Comparison of ENCODE assay signal across 1 cellular context in the genomic region with DNA sequence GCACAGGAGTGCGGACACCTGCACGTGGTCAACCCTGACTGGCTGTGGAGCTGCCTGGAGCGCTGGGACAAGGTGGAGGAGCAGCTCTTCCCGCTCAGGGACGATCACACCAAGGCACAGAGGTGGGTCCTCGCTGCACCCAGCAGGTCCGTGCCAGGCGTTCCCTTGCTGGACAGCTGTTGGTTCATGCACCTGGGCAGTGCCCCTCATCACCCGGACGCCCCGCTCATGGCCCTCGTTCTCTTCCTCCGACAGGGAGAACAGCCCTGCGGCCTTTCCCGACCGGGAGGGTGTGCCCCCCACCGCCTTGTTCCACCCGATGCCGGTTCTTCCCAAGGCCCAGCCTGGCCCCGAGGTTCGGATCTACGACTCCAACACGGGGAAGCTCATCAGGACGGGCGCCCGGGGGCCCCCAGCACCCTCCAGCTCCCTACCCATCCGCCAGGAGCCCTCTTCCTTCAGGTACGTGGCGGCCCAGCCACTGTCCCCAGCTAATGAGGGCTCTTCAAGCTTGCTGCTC.
TF ChIP-seq lines count a peak whose summit lies in the region.

No MANE protein-coding gene starts in this region.

TF ChIP-seq in IMR-90, 13 proteins besides CTCF, POLR2A, EP300 and RAD21 (continued from another document):
- TF ChIP-seq ELK1 (IDR thresholded peaks at IDR 0.05; ENCODE audit: borderline replicate concordance, low read depth, low read length), result no peak
- no peak for TF ChIP-seq BHLHE40 (IDR thresholded peaks at IDR 0.05; ENCODE audit: low read depth, low read length)
- no peak for TF ChIP-seq RFX5 (IDR thresholded peaks at IDR 0.05; ENCODE audit: low read depth, low read length)
- TF ChIP-seq RCOR1 (IDR thresholded peaks at IDR 0.05; ENCODE audit: insufficient replicate concordance, low read length), result no peak
- TF ChIP-seq USF2 (IDR thresholded peaks at IDR 0.05; ENCODE audit: low read depth, low read length), result no peak
- TF ChIP-seq SMC3 (IDR thresholded peaks at IDR 0.05; ENCODE audit: low read depth, low read length), result no peak
